1 cellular context compared by ENCODE assay signal in the genomic region with DNA sequence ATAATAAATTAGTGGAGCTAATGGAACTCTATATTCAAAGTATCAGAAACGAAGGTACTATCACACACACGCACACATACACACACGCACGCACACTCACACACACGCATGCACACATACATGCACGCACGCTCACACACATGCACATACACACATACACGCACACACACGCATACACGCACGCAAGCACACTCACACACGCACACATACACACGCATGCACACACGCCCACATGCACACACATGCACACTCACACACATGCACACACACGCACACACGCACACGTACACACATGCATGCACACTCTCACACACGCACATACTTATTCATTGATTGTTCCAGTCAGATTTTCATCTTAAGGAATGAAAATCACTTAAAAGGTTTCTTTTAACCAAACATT.
TF ChIP-seq lines count a peak whose summit lies in the region.

No MANE protein-coding gene starts in this region.

TF ChIP-seq in GM12878, 131 proteins besides CTCF, POLR2A, EP300 and RAD21:
- TF ChIP-seq, protein P1, sequence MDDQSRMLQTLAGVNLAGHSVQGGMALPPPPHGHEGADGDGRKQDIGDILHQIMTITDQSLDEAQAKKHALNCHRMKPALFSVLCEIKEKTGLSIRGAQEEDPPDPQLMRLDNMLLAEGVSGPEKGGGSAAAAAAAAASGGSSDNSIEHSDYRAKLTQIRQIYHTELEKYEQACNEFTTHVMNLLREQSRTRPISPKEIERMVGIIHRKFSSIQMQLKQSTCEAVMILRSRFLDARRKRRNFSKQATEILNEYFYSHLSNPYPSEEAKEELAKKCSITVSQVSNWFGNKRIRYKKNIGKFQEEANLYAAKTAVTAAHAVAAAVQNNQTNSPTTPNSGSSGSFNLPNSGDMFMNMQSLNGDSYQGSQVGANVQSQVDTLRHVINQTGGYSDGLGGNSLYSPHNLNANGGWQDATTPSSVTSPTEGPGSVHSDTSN (IDR thresholded peaks at IDR 0.05; ENCODE audit: insufficient replicate concordance, low read depth, low read length) = peak; percentile 43
- TF ChIP-seq, protein P2, sequence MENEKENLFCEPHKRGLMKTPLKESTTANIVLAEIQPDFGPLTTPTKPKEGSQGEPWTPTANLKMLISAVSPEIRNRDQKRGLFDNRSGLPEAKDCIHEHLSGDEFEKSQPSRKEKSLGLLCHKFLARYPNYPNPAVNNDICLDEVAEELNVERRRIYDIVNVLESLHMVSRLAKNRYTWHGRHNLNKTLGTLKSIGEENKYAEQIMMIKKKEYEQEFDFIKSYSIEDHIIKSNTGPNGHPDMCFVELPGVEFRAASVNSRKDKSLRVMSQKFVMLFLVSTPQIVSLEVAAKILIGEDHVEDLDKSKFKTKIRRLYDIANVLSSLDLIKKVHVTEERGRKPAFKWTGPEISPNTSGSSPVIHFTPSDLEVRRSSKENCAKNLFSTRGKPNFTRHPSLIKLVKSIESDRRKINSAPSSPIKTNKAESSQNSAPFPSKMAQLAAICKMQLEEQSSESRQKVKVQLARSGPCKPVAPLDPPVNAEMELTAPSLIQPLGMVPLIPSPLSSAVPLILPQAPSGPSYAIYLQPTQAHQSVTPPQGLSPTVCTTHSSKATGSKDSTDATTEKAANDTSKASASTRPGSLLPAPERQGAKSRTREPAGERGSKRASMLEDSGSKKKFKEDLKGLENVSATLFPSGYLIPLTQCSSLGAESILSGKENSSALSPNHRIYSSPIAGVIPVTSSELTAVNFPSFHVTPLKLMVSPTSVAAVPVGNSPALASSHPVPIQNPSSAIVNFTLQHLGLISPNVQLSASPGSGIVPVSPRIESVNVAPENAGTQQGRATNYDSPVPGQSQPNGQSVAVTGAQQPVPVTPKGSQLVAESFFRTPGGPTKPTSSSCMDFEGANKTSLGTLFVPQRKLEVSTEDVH (IDR thresholded peaks at IDR 0.05; ENCODE audit: low read depth, partially characterized antibody) = no peak
- TF ChIP-seq, protein P3, sequence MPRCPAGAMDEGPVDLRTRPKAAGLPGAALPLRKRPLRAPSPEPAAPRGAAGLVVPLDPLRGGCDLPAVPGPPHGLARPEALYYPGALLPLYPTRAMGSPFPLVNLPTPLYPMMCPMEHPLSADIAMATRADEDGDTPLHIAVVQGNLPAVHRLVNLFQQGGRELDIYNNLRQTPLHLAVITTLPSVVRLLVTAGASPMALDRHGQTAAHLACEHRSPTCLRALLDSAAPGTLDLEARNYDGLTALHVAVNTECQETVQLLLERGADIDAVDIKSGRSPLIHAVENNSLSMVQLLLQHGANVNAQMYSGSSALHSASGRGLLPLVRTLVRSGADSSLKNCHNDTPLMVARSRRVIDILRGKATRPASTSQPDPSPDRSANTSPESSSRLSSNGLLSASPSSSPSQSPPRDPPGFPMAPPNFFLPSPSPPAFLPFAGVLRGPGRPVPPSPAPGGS (IDR thresholded peaks at IDR 0.05; ENCODE audit: borderline replicate concordance, insufficient read depth, low read depth, low read length, poor library complexity, severe bottlenecking) = peak; percentile 92
- no peak for TF ChIP-seq EED (IDR thresholded peaks at IDR 0.05; ENCODE audit: low read depth)
- no peak for TF ChIP-seq CBX3 (IDR thresholded peaks at IDR 0.05; ENCODE audit: borderline replicate concordance, low read depth)
- no peak for TF ChIP-seq SRF (IDR thresholded peaks at IDR 0.05; ENCODE audit: low read depth in 2 of 2, low read length in 2 of 2)
- no peak for TF ChIP-seq MTA3 (IDR thresholded peaks at IDR 0.05; ENCODE audit: borderline replicate concordance, low read length)
- peak; percentile 48; the same call in 1 of the 2 replicates for TF ChIP-seq TCF3 (IDR thresholded peaks at IDR 0.05; ENCODE audit: borderline replicate concordance, insufficient read depth, low read depth, low read length)
- TF ChIP-seq FOXM1 (IDR thresholded peaks at IDR 0.05; ENCODE audit: low read depth, low read length) = no peak
- TF ChIP-seq MEF2B (IDR thresholded peaks at IDR 0.05; ENCODE audit: partially characterized antibody, poor library complexity, severe bottlenecking) = no peak
- TF ChIP-seq STAT1 (conservative IDR thresholded peaks at IDR 0.05) = no peak
- TF ChIP-seq MEF2A (IDR thresholded peaks at IDR 0.05; ENCODE audit: insufficient read depth, low read depth, low read length) = no peak
- TF ChIP-seq TCF12 (IDR thresholded peaks at IDR 0.05; ENCODE audit: low read depth, low read length) = no peak
- TF ChIP-seq CBFB (IDR thresholded peaks at IDR 0.05; ENCODE audit: low read depth) = no peak
- no peak for TF ChIP-seq JUNB (IDR thresholded peaks at IDR 0.05)
- no peak for TF ChIP-seq ZBTB4 (CRISPR knock-in tag; IDR thresholded peaks at IDR 0.05)
